ENCODE assay signal across 9 cellular contexts in genomic region chr3:79818015-79818414, GRCh38.
"Had no signal": no experiment of that assay in that cellular context is flagged by ENCODE, and none has a peak within 500 bp of the region (broad histone marks: within the 10 kb centered on the region; RNA-seq: fewer than 3 reads in every experiment).

No MANE protein-coding gene starts in this region.

- H3K27me3 Mint-ChIP-seq: IgD-negative memory B cell had no signal

- H3K27ac ChIP-seq: HL-60, KMS-11 had no signal

- DNase-seq: IMR-90, Karpas-422, KBM-7, KG1 had no signal

- ATAC-seq: HepG2, K562 had no signal

- H3K4me3 ChIP-seq: K562 had no signal

- H3K4me3 Mint-ChIP-seq: IgD-negative memory B cell had no signal

- H3K4me1 Mint-ChIP-seq: IgD-negative memory B cell had no signal

- H3K4me2 ChIP-seq: KMS-11 had no signal

- H3K27ac Mint-ChIP-seq: IgD-negative memory B cell had no signal
